Comparison of ENCODE assay signal across 1 cellular context in genomic region chr3:39177708-39178332, GRCh38.
A peak's percentile ranks its signal among the peaks of the same experiment; 100 is the strongest.
TF ChIP-seq lines count a peak whose summit lies in the region.

No MANE protein-coding gene starts in this region.

TF ChIP-seq in HEK293, 187 proteins besides CTCF, POLR2A, EP300 and RAD21 (continued from another document):
- TF ChIP-seq PATZ1 (tag by site-specific recombination; IDR thresholded peaks at IDR 0.05) (peak; percentile 43; the same call in 1 of the 2 replicates), ZNF513 (tag by site-specific recombination; IDR thresholded peaks at IDR 0.05) (no peak), ZNF146 (tag by site-specific recombination; IDR thresholded peaks at IDR 0.05) (no peak), ZNF138 (tag by site-specific recombination; IDR thresholded peaks at IDR 0.05; ENCODE audit: borderline replicate concordance) (no peak), ZNF311 (tag by site-specific recombination; IDR thresholded peaks at IDR 0.05; ENCODE audit: borderline replicate concordance) (no peak), ZSCAN18 (tag by site-specific recombination; IDR thresholded peaks at IDR 0.05) (no peak), ZNF366 (tag by site-specific recombination; conservative IDR thresholded peaks at IDR 0.05) (no peak), KLF7 (tag by site-specific recombination; IDR thresholded peaks at IDR 0.05; ENCODE audit: borderline replicate concordance) (no peak), ZNF302 (tag by site-specific recombination; IDR thresholded peaks at IDR 0.05; ENCODE audit: low read depth) (no peak), SETDB1 (IDR thresholded peaks at IDR 0.05; ENCODE audit: insufficient read length, low read length) (no peak), SP7 (tag by site-specific recombination; IDR thresholded peaks at IDR 0.05) (peak; percentile 48), ZBTB21 (tag by site-specific recombination; IDR thresholded peaks at IDR 0.05) (peak; percentile 80), SP2 (tag by site-specific recombination; IDR thresholded peaks at IDR 0.05) (peak; percentile 32), ZNF558 (tag by site-specific recombination; IDR thresholded peaks at IDR 0.05) (no peak), ZNF114 (tag by site-specific recombination; IDR thresholded peaks at IDR 0.05) (no peak), ZNF624 (tag by site-specific recombination; IDR thresholded peaks at IDR 0.05) (no peak), ZNF112 (tag by site-specific recombination; IDR thresholded peaks at IDR 0.05) (no peak), GLIS2 (tag by site-specific recombination; IDR thresholded peaks at IDR 0.05) (peak; percentile 57; the same call in 1 of the 2 replicates), ZNF362 (tag by site-specific recombination; IDR thresholded peaks at IDR 0.05) (no peak), SP3 (tag by site-specific recombination; IDR thresholded peaks at IDR 0.05) (peak; percentile 45; the same call in 1 of the 2 replicates), ZNF423 (tag by site-specific recombination; IDR thresholded peaks at IDR 0.05) (no peak), ZXDB (tag by site-specific recombination; IDR thresholded peaks at IDR 0.05) (peak; percentile 85), RBAK (tag by site-specific recombination; IDR thresholded peaks at IDR 0.05) (no peak), YY2 (tag by site-specific recombination; IDR thresholded peaks at IDR 0.05) (no peak), ZNF76 (tag by site-specific recombination; IDR thresholded peaks at IDR 0.05; ENCODE audit: borderline replicate concordance, low read depth) (no peak), ZNF335 (tag by site-specific recombination; conservative IDR thresholded peaks at IDR 0.05) (peak; percentile 95), PRDM6 (tag by site-specific recombination; IDR thresholded peaks at IDR 0.05) (no peak)
